Comparison of ENCODE assay signal across 15 cellular contexts in the genomic region with DNA sequence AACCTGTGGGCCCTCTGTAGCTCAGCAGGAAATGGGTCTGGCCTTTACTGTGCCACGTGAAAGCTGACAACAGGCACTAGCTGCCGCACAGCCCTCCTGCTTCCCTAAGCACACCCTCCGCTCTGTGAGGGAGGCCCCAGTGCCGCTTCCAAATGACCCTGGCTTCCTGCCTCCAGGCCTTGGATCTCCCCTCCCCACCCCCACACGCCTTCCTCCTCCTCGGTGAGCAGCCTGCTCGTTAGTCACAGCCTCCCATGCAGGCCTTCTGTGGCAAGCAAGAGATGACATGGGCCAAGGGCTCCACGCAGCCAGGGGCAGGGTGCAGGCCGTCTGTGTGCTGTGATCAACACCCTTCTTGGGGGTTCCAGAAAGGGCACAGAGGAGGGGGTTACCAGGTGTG. TPM values are rescaled to one million over a fixed set of nuclear protein-coding genes. Genes with fewer than 3 reads are reported as not detected.
DNase-seq lines count a peak whose midpoint lies in the region; TF ChIP-seq lines count a peak whose summit lies in the region.
"Had no signal": no experiment of that assay in that cellular context is flagged by ENCODE, and none has a peak within 500 bp of the region (broad histone marks: within the 10 kb centered on the region; RNA-seq: fewer than 3 reads in every experiment).

No MANE protein-coding gene starts in this region.

- H3K9ac ChIP-seq in NT2/D1 (ENCODE audit: insufficient read length, low read depth): peak overlapping the region; percentile 32

- TF ChIP-seq EP300 in sigmoid colon (IDR thresholded peaks at IDR 0.05): no peak

- H3K4me1 Mint-ChIP-seq in activated T-cell treated with anti-CD3 and anti-CD28 coated beads, Interleukin-2, amount 50 U/mL, for 24 hours (ENCODE audit: low read depth): no peaks in the 10 kb centered on the region
- H3K4me1 Mint-ChIP-seq: activated B cell treated with CpG ODN at 0.5 μM for 24 hours had no signal

- H3K27me3 ChIP-seq in NT2/D1 (ENCODE audit: insufficient read depth, insufficient read length) (no peaks in the 10 kb centered on the region), sigmoid colon (no peaks in the 10 kb centered on the region), Peyer's patch (no peaks in the 10 kb centered on the region)
- H3K27me3 ChIP-seq: stomach had no signal

- intact Hi-C loops in sigmoid colon (cut with DNase I): no loop called here

- no peak overlapping the region for H3K27ac Mint-ChIP-seq in activated T-cell treated with anti-CD3 and anti-CD28 coated beads, Interleukin-2, amount 50 U/mL, for 24 hours
- H3K27ac Mint-ChIP-seq: activated B cell treated with CpG ODN at 0.5 μM for 24 hours had no signal

- H3K9me3 ChIP-seq in NT2/D1 (ENCODE audit: insufficient read depth, low read length) (no peaks in the 10 kb centered on the region), sigmoid colon (no peaks in the 10 kb centered on the region), Peyer's patch (no peaks in the 10 kb centered on the region)
- H3K9me3 ChIP-seq: A549, stomach had no signal

- H3K9me3 Mint-ChIP-seq in activated T-cell treated with anti-CD3 and anti-CD28 coated beads, Interleukin-2, amount 50 U/mL, for 24 hours: no peaks in the 10 kb centered on the region
- H3K9me3 Mint-ChIP-seq: activated B cell treated with CpG ODN at 0.5 μM for 24 hours, naive B cell had no signal

- 73 to 80% methylated on average over 9 of the region's 9 CpGs for WGBS in sigmoid colon, 2 donors

- H3K36me3 ChIP-seq in NT2/D1 (ENCODE audit: insufficient read depth, insufficient read length, low read length): peaks cover 86% of the 10 kb centered on the region
- peaks cover 0 to 92% (median 42%) of the 10 kb centered on the region in 4 donors for H3K36me3 ChIP-seq in sigmoid colon
- peaks cover 0 to 88% (median 0%) of the 10 kb centered on the region in 3 donors for H3K36me3 ChIP-seq in Peyer's patch

- TF ChIP-seq CTCF in fibroblast of pulmonary artery (IDR thresholded peaks at IDR 0.05; ENCODE audit: low read length, missing control alignments) (no peak), sigmoid colon (IDR thresholded peaks at IDR 0.05) (no peak), Peyer's patch (IDR thresholded peaks at IDR 0.05) (no peak)

- H3K4me1 ChIP-seq in NT2/D1 (ENCODE audit: insufficient read depth, insufficient read length): peaks cover 15% of the 10 kb centered on the region
- H3K4me1 ChIP-seq in sigmoid colon: peaks cover 0 to 16% (median 0%) of the 10 kb centered on the region in 4 donors
- H3K4me1 ChIP-seq in Peyer's patch: no peaks in the 10 kb centered on the region

- peaks cover 79% of the 10 kb centered on the region for H3K36me3 Mint-ChIP-seq in activated T-cell treated with anti-CD3 and anti-CD28 coated beads, Interleukin-2, amount 50 U/mL, for 24 hours (ENCODE audit: low read depth)

- DNase-seq in DMS79 treated with DMSO at 0.1 percent for 48 hours (lab: John Stamatoyannopoulos, UW): peak; percentile 59
- DNase-seq in DMS79 (lab: John Stamatoyannopoulos, UW): no peak
- no peak for DNase-seq in NT2/D1 (ENCODE audit: low read depth, low spot score)
- peak; percentile 79 for DNase-seq in fibroblast of pulmonary artery (ENCODE audit: low read depth)
- peak; percentile 79 for DNase-seq in sigmoid colon
- DNase-seq in activated T-cell treated with anti-CD3 and anti-CD28 coated beads, Interleukin-2, amount 50 U/mL, for 24 hours: no peak
- no peak for DNase-seq in Peyer's patch
- no peak for DNase-seq in mesenteric fat pad (ENCODE audit: low spot score)
- DNase-seq: activated B cell treated with CpG ODN at 0.5 μM for 24 hours, cortex of kidney, GDM1, naive B cell, PC-9, stomach had no signal

- no peak overlapping the region for H3K27ac ChIP-seq in sigmoid colon
- no peak overlapping the region for H3K27ac ChIP-seq in Peyer's patch
- H3K27ac ChIP-seq: A549, PC-9, stomach had no signal

- H3K4me3 Mint-ChIP-seq in activated T-cell treated with anti-CD3 and anti-CD28 coated beads, Interleukin-2, amount 50 U/mL, for 24 hours: no peak overlapping the region
- H3K4me3 Mint-ChIP-seq: activated B cell treated with CpG ODN at 0.5 μM for 24 hours, naive B cell had no signal

- H3K27me3 Mint-ChIP-seq in activated T-cell treated with anti-CD3 and anti-CD28 coated beads, Interleukin-2, amount 50 U/mL, for 24 hours: no peaks in the 10 kb centered on the region
- H3K27me3 Mint-ChIP-seq: activated B cell treated with CpG ODN at 0.5 μM for 24 hours, naive B cell had no signal

- TF ChIP-seq POLR2A in sigmoid colon (IDR thresholded peaks at IDR 0.05) (no peak), Peyer's patch (IDR thresholded peaks at IDR 0.05) (no peak)

- no peak overlapping the region for H3K4me3 ChIP-seq in NT2/D1 (ENCODE audit: insufficient read length, low read depth)
- no peak overlapping the region for H3K4me3 ChIP-seq in fibroblast of pulmonary artery (replicated peaks; ENCODE audit: low read depth, low read length)
- H3K4me3 ChIP-seq in sigmoid colon: no peak overlapping the region
- no peak overlapping the region for H3K4me3 ChIP-seq in Peyer's patch
- H3K4me3 ChIP-seq: A549, PC-9, stomach had no signal

RNA-seq across cellular contexts. Expression of gene RASL10A, which starts 15.3 kb away (rescaled TPM):
- 1 to 10 TPM in 2 of 4 donors, under 1 TPM in 2; 0.33 to 1.7 (median 0.92) TPM for total RNA-seq in sigmoid colon
- 1 to 10 TPM in 1 of 3 donors, not detected in 2; 3.0 TPM for polyA plus RNA-seq in sigmoid colon
- total RNA-seq in Peyer's patch: 1 to 10 TPM in 2 of 4 donors, under 1 TPM in 1, not detected in 1; 0.85 to 9.0 (median 5.6) TPM
- 1.9 TPM for total RNA-seq in mesenteric fat pad
- total RNA-seq: PC-9 had no signal

RNA-seq across cellular contexts. Expression of gene GAS2L1, which starts 24.3 kb away (rescaled TPM):
- 10 to 100 TPM; 14.0 to 25.2 (median 19.3) TPM for total RNA-seq in sigmoid colon
- 10 to 100 TPM; 12.0 to 27.5 (median 23.8) TPM for polyA plus RNA-seq in sigmoid colon
- total RNA-seq in Peyer's patch: 10 to 100 TPM; 20.6 to 63.1 (median 35.6) TPM
- 36.2 TPM for total RNA-seq in mesenteric fat pad
- total RNA-seq: activated B cell treated with CpG ODN at 0.5 μM for 24 hours had no signal

RNA-seq across cellular contexts. Expression of gene AP1B1, which starts 57.6 kb away (rescaled TPM):
- total RNA-seq in sigmoid colon (10 to 100 TPM; 33.1 to 55.1 (median 41.4) TPM), Peyer's patch (100 to 1,000 TPM; 109 to 135 (median 124) TPM), mesenteric fat pad (89.3 TPM)
- polyA plus RNA-seq in sigmoid colon: 10 to 100 TPM; 36.6 to 83.2 (median 52.9) TPM

Comparison
In these comparisons a context has a peak if more than half of its experiments do, and no peak if none do; other contexts are left out.
1. DNase-seq: peak in DMS79 treated with DMSO at 0.1 percent for 48 hours (single experiment), fibroblast of pulmonary artery (single experiment) and sigmoid colon (single experiment); none in DMS79 (single experiment), NT2/D1 (single experiment), activated T-cell treated with anti-CD3 and anti-CD28 coated beads, Interleukin-2, amount 50 U/mL, for 24 hours (single experiment), Peyer's patch (0 of 3) and mesenteric fat pad (single experiment).